Comparison of ENCODE assay signal across 27 cellular contexts in genomic region chr3:8734908-8735307, GRCh38. TPM values are rescaled to one million over a fixed set of nuclear protein-coding genes. Genes with fewer than 3 reads are reported as not detected.
"Had no signal": no experiment of that assay in that cellular context is flagged by ENCODE, and none has a peak within 500 bp of the region (broad histone marks: within the 10 kb centered on the region; RNA-seq: fewer than 3 reads in every experiment).

No MANE protein-coding gene starts in this region.

- H3K27ac Mint-ChIP-seq: activated CD4-positive, alpha-beta T cell treated with anti-CD3 and anti-CD28 coated beads for 36 hours; activated T-helper 1 cell treated with anti-CD3 and anti-CD28 coated beads, Interleukin-12 subunit alpha, Interleukin-12 subunit beta, Interleukin-2, Interleukin-4 antibody, amounts not matched to agents 30 ng/mL and 10 ng/mL and 1 ng/mL, durations not matched to agents 14 hours and 24 hours and 36 hours; mesothelial cell of epicardium; naive thymus-derived CD8-positive, alpha-beta T cell; T-cell had no signal

- H3K4me1 Mint-ChIP-seq: activated CD4-positive, alpha-beta T cell treated with anti-CD3 and anti-CD28 coated beads for 36 hours; naive thymus-derived CD8-positive, alpha-beta T cell; T-cell had no signal

- H3K4me3 Mint-ChIP-seq: activated CD4-positive, alpha-beta T cell treated with anti-CD3 and anti-CD28 coated beads for 36 hours; activated T-helper 1 cell treated with anti-CD3 and anti-CD28 coated beads, Interleukin-12 subunit alpha, Interleukin-12 subunit beta, Interleukin-2, Interleukin-4 antibody, amounts not matched to agents 30 ng/mL and 10 ng/mL and 1 ng/mL, durations not matched to agents 14 hours and 24 hours and 36 hours; mesothelial cell of epicardium; naive thymus-derived CD8-positive, alpha-beta T cell; T-cell had no signal

- DNase-seq: activated CD4-positive, alpha-beta T cell treated with anti-CD3 and anti-CD28 coated beads for 36 hours; activated CD4-positive, alpha-beta T cell treated with anti-CD3 and anti-CD28 coated beads, Interleukin-2, amount 50 U/mL, for 4 hours; activated CD4-positive, CD25-positive, alpha-beta regulatory T cell; activated gamma-delta T cell treated with Interleukin-2 at 50 U/mL for 16 hours; activated naive CD4-positive, alpha-beta T cell treated with anti-CD3 and anti-CD28 coated beads, Interleukin-2, amount 50 U/mL, for 16 hours; amniotic stem cell; central memory CD4-positive, alpha-beta T cell; left lung; mammary epithelial cell; naive thymus-derived CD8-positive, alpha-beta T cell; posterior cingulate gyrus; spleen; stimulated activated CD4-positive, alpha-beta T cell treated with anti-CD3 and anti-CD28 coated beads, Interleukin-2, amount 100 ng/mL, for 48 hours; stimulated activated naive CD8-positive, alpha-beta T cell treated with anti-CD3 and anti-CD28 coated beads, Interleukin-15, Interleukin-2, amounts not matched to agents 100 U/mL and 50 U/mL, for 24 hours; T-cell; testis; transverse colon had no signal

- H3K27ac ChIP-seq: left lung, spleen, testis, transverse colon had no signal

- H3K9me3 ChIP-seq: left lung, spleen, testis, transverse colon had no signal

- ATAC-seq: activated CD4-positive, alpha-beta T cell treated with anti-CD3 and anti-CD28 coated beads for 36 hours; left lung; naive thymus-derived CD8-positive, alpha-beta T cell; stimulated activated naive CD8-positive, alpha-beta T cell treated with anti-CD3 and anti-CD28 coated beads, Interleukin-15, Interleukin-2, amounts not matched to agents 100 U/mL and 50 U/mL, for 24 hours; T-cell had no signal

- H3K36me3 Mint-ChIP-seq: mesothelial cell of epicardium; naive thymus-derived CD8-positive, alpha-beta T cell; T-cell had no signal

- H3K9me3 Mint-ChIP-seq: activated T-helper 1 cell treated with anti-CD3 and anti-CD28 coated beads, Interleukin-12 subunit alpha, Interleukin-12 subunit beta, Interleukin-2, Interleukin-4 antibody, amounts not matched to agents 30 ng/mL and 10 ng/mL and 1 ng/mL, durations not matched to agents 14 hours and 24 hours and 36 hours; mesothelial cell of epicardium; naive thymus-derived CD8-positive, alpha-beta T cell; T-cell had no signal

- H3K36me3 ChIP-seq: left lung, spleen, transverse colon had no signal

- H3K4me3 ChIP-seq: left lung, spleen, testis, transverse colon had no signal

- H3K4me1 ChIP-seq: left lung, testis, transverse colon had no signal

- H3K27me3 ChIP-seq: left lung, testis, transverse colon had no signal

RNA-seq across cellular contexts. Expression of gene CAV3, which starts 1.3 kb away (rescaled TPM):
- total RNA-seq: activated CD4-positive, alpha-beta T cell treated with anti-CD3 and anti-CD28 coated beads for 36 hours; activated T-helper 1 cell treated with anti-CD3 and anti-CD28 coated beads, Interleukin-12 subunit alpha, Interleukin-12 subunit beta, Interleukin-2, Interleukin-4 antibody, amounts not matched to agents 30 ng/mL and 10 ng/mL and 1 ng/mL, durations not matched to agents 14 hours and 24 hours and 36 hours; astrocyte; endothelial cell of umbilical vein; fibroblast of lung; fibroblast of villous mesenchyme; kidney epithelial cell; mammary epithelial cell; mesothelial cell of epicardium; naive thymus-derived CD8-positive, alpha-beta T cell; omental fat pad; sciatic nerve; spleen; T-cell; T-helper 2 cell treated with Interferon-gamma antibody and Interleukin-4, amounts not matched to agents 100 ng/mL and 5 ng/mL, for 36 hours; testis; transverse colon had no signal
- polyA plus RNA-seq: endothelial cell of umbilical vein; fibroblast of lung; mammary epithelial cell; naive thymus-derived CD8-positive, alpha-beta T cell had no signal

RNA-seq across cellular contexts. Expression of gene OXTR, which starts 34.5 kb away (rescaled TPM):
- polyA plus RNA-seq: naive thymus-derived CD8-positive, alpha-beta T cell had no signal
